In the genomic region with DNA sequence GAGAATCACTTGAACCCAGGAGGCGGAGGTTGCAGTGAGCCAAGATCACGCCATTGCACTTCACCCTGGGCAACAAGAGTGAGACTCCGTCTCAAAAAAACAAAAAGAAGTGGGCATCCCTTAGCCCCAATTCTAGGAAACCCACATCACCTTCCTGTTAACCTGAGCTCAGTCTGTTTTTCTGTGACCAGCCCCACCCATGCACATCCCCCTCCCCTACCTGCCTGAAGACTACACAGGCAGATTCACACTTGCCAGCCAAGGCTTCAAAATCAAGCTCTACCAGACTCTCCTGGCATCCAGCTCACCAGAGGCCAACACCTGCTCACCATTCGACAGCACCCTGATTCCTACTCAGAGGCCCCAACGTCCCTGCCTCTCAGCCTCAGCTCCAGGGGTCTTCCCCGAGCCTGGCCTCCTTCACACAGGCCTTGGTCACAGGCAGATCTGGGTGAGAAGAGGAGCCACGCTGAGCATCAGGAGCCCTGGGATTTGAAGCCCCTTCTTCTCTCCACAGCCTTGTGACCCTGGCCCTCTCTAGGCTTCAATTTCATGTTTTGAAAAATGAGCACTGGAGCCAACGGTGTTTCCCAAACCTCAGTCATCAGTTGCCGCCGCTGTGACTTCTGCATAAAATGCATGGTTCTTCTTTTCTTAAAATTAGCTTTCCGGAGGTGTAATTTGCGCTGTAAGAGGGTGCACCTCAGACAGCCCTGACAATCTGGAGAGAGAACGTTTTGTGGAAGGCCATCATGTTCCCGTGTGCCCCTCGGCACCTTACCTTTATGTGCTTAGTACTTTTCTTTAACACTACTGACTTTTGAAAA, we compare ENCODE assay signal across 20 cellular contexts. TPM values are rescaled to one million over a fixed set of nuclear protein-coding genes. Genes with fewer than 3 reads are reported as not detected.
DNase-seq lines count a peak whose midpoint lies in the region; ATAC-seq, FAIRE-seq and TF ChIP-seq lines count a peak whose summit lies in the region.
"Had no signal": no experiment of that assay in that cellular context is flagged by ENCODE, and none has a peak within 500 bp of the region (broad histone marks: within the 10 kb centered on the region; RNA-seq: fewer than 3 reads in every experiment).

No MANE protein-coding gene starts in this region.

- peaks cover 8% of the 10 kb centered on the region for H3K36me3 ChIP-seq in CD4-positive, CD25-positive, alpha-beta regulatory T cell (ENCODE audit: control insufficient read depth, insufficient read depth, low read length)
- H3K36me3 ChIP-seq in GM12878 (ENCODE audit: control insufficient read depth in 2 of 2, insufficient read depth in 2 of 2, low read length in 1 of 2): no peaks in the 10 kb centered on the region

- DNase-seq in activated effector memory CD4-positive, alpha-beta T cell treated with Interleukin-2 at 50 U/mL for 16 hours: peak; percentile 33
- DNase-seq in activated effector memory CD4-positive, alpha-beta T cell treated with anti-CD3 and anti-CD28 coated beads, Interleukin-2, amount 50 U/mL, for 16 hours: no peak
- DNase-seq in CD4-positive, CD25-positive, alpha-beta regulatory T cell: peak in 2 of 3 donors; percentile 37 to 93
- DNase-seq in GM12878 (ENCODE audit: low read depth, low spot score) (no peak), mucosa of gallbladder (ENCODE audit: low spot score) (no peak), NCI-H1105 (lab: John Stamatoyannopoulos, UW) (no peak), AG08396 (ENCODE audit: low spot score) (no peak)
- DNase-seq: AML-193; CD8-positive, alpha-beta T cell; DND-41; GDM1; HFFc6; KG1; NCI-H1105 treated with DMSO at 0.1 percent for 48 hours; NCI-H187; NCI-H446; PC-3 had no signal

- TF ChIP-seq CTCF in GM12878 (IDR thresholded peaks at IDR 0.05 in 2 of 3, conservative IDR thresholded peaks at IDR 0.05 in 1 of 3; ENCODE audit: control insufficient read depth in 2 of 3, extremely low read depth in 1 of 3, insufficient read depth in 1 of 3, low read depth in 3 of 3, low read length in 3 of 3): no peak

- intact Hi-C loops in GM12878 (cut with micrococcal nuclease; ENCODE audit: unreplicated experiment): no loop called here

- 57% methylated on average over 15 of the region's 15 CpGs for WGBS in GM12878 (ENCODE audit: insufficient coverage, insufficient replicate concordance, low lambda C conversion rate, missing lambda C conversion rate)

- peaks cover 9% of the 10 kb centered on the region for H3K36me3 Mint-ChIP-seq in CD4-positive, CD25-positive, alpha-beta regulatory T cell
- peaks cover 28% of the 10 kb centered on the region for H3K36me3 Mint-ChIP-seq in T-helper 1 cell treated with Interleukin-12 subunit alpha and Interleukin-12 subunit beta and Interleukin-4 antibody, amounts not matched to agents 30 μg/mL and 1 μg/mL, for 36 hours (ENCODE audit: low read depth)
- H3K36me3 Mint-ChIP-seq: CD8-positive, alpha-beta T cell had no signal

- peaks cover 0 to 72% (median 30%) of the 10 kb centered on the region in 4 donors for H3K4me1 Mint-ChIP-seq in CD4-positive, CD25-positive, alpha-beta regulatory T cell
- H3K4me1 Mint-ChIP-seq in T-helper 1 cell treated with Interleukin-12 subunit alpha and Interleukin-12 subunit beta and Interleukin-4 antibody, amounts not matched to agents 30 μg/mL and 1 μg/mL, for 36 hours (ENCODE audit: low read depth): peaks cover 44% of the 10 kb centered on the region

- no peak for TF ChIP-seq POLR2A in GM12878 (IDR thresholded peaks at IDR 0.05; ENCODE audit: low read depth, low read length)

- H3K9me3 Mint-ChIP-seq in CD4-positive, CD25-positive, alpha-beta regulatory T cell: peaks cover 0 to 1% (median 0%) of the 10 kb centered on the region in 7 donors
- no peaks in the 10 kb centered on the region for H3K9me3 Mint-ChIP-seq in T-helper 1 cell treated with Interleukin-12 subunit alpha and Interleukin-12 subunit beta and Interleukin-4 antibody, amounts not matched to agents 30 μg/mL and 1 μg/mL, for 36 hours
- H3K9me3 Mint-ChIP-seq: CD8-positive, alpha-beta T cell had no signal

- POLR2A ChIA-PET in GM12878 (lab: Charles Lee): interaction anchor here (0.6 to 3.6 kb wide), 4 partner anchors 24 to 75 kb away, joined by 3 to 19 read pairs (median 4); no protein-coding TSS in a partner anchor

- SMC1A ChIA-PET in GM12878 (lab: Charles Lee; ENCODE audit: uncharacterized antibody, unreplicated experiment): interaction anchor here (0.9 to 2.2 kb wide), 7 partner anchors 8 to 171 kb away, joined by 3 to 8 read pairs (median 3); no protein-coding TSS in a partner anchor

- H3K9ac ChIP-seq in GM12878 (ENCODE audit: control insufficient read depth, insufficient read depth, low read length): no peak overlapping the region; the same call in 1 of the 2 replicates

- H3K4me3 ChIP-seq in CD4-positive, CD25-positive, alpha-beta regulatory T cell (ENCODE audit: low read depth, low read length): peak overlapping the region; percentile 10
- H3K4me3 ChIP-seq in GM12878: no peak overlapping the region

- H3K27me3 ChIP-seq in CD4-positive, CD25-positive, alpha-beta regulatory T cell (ENCODE audit: control insufficient read depth, insufficient read depth, low read length): no peaks in the 10 kb centered on the region
- H3K27me3 ChIP-seq in GM12878 (replicated peaks in 1 of 2; ENCODE audit: control insufficient read depth in 2 of 2, insufficient read depth in 2 of 2, low read length in 1 of 2): no peaks in the 10 kb centered on the region

- CTCF ChIA-PET in GM12878 (lab: Yijun Ruan, JAX): interaction anchor here (0.7 to 3.2 kb wide), 6 partner anchors 18 to 98 kb away, joined by 3 to 16 read pairs (median 4); no protein-coding TSS in a partner anchor

- TF ChIP-seq EP300 in GM12878 (IDR thresholded peaks at IDR 0.05; ENCODE audit: borderline replicate concordance in 1 of 2, control insufficient read depth in 1 of 2, low read depth in 2 of 2, low read length in 2 of 2): no peak

- peak; percentile 87 to 96 for ATAC-seq in CD4-positive, CD25-positive, alpha-beta regulatory T cell (ENCODE audit: low read depth in 2 of 2)
- peak; percentile 74 for ATAC-seq in GM12878
- ATAC-seq: CD8-positive, alpha-beta T cell; PC-3 had no signal

- RAD21 ChIA-PET in GM12878 (lab: Charles Lee; ENCODE audit: unreplicated experiment): interaction anchor here (0.7 to 2.3 kb wide), 7 partner anchors 19 to 47 kb away, joined by 3 to 9 read pairs (median 3); a partner anchor contains a TSS

- no peaks in the 10 kb centered on the region for H3K9me3 ChIP-seq in CD4-positive, CD25-positive, alpha-beta regulatory T cell (ENCODE audit: control insufficient read depth in 2 of 2, low read length in 2 of 2)
- H3K9me3 ChIP-seq in GM12878 (replicated peaks; ENCODE audit: control insufficient read depth, insufficient read depth, low read length): no peaks in the 10 kb centered on the region

- no peaks in the 10 kb centered on the region for H4K20me1 ChIP-seq in GM12878 (ENCODE audit: control insufficient read depth, insufficient read depth)

- no peaks in the 10 kb centered on the region for H3K79me2 ChIP-seq in GM12878 (ENCODE audit: control insufficient read depth, insufficient read depth, low read length)

- H3K4me2 ChIP-seq in GM12878 (ENCODE audit: control insufficient read depth, insufficient read depth): no peak overlapping the region

- peak overlapping the region; percentile 76 to 84 (median 83) for H3K27ac Mint-ChIP-seq in CD4-positive, CD25-positive, alpha-beta regulatory T cell
- peak overlapping the region; percentile 60 for H3K27ac Mint-ChIP-seq in T-helper 1 cell treated with Interleukin-12 subunit alpha and Interleukin-12 subunit beta and Interleukin-4 antibody, amounts not matched to agents 30 μg/mL and 1 μg/mL, for 36 hours
- H3K27ac Mint-ChIP-seq: CD8-positive, alpha-beta T cell; HFFc6 had no signal

- peaks cover 44% of the 10 kb centered on the region for H3K4me1 ChIP-seq in CD4-positive, CD25-positive, alpha-beta regulatory T cell (ENCODE audit: control insufficient read depth, insufficient read depth, low read length, poor library complexity, severe bottlenecking)
- peaks cover 21% of the 10 kb centered on the region for H3K4me1 ChIP-seq in GM12878 (ENCODE audit: control insufficient read depth, insufficient read depth, low read length)

- BruUV-seq in GM12878 (replicated peaks; lab: Mats Ljungman, UMichigan): no TSS peak

- TF ChIP-seq RAD21 in GM12878 (IDR thresholded peaks at IDR 0.05; ENCODE audit: insufficient read depth, low read depth, low read length): no peak

- H2AFZ ChIP-seq in GM12878 (ENCODE audit: control insufficient read depth, low read depth, low read length): peak overlapping the region; percentile 15

- H3K4me3 Mint-ChIP-seq in CD4-positive, CD25-positive, alpha-beta regulatory T cell: peak overlapping the region; percentile 45 to 78 (median 62)
- H3K4me3 Mint-ChIP-seq in T-helper 1 cell treated with Interleukin-12 subunit alpha and Interleukin-12 subunit beta and Interleukin-4 antibody, amounts not matched to agents 30 μg/mL and 1 μg/mL, for 36 hours: peak overlapping the region; percentile 2
- H3K4me3 Mint-ChIP-seq: CD8-positive, alpha-beta T cell; HFFc6 had no signal

- no peak for FAIRE-seq in GM12878 (lab: Jason Lieb, UNC)

- no peaks in the 10 kb centered on the region for H3K27me3 Mint-ChIP-seq in CD4-positive, CD25-positive, alpha-beta regulatory T cell
- no peaks in the 10 kb centered on the region for H3K27me3 Mint-ChIP-seq in T-helper 1 cell treated with Interleukin-12 subunit alpha and Interleukin-12 subunit beta and Interleukin-4 antibody, amounts not matched to agents 30 μg/mL and 1 μg/mL, for 36 hours (ENCODE audit: low read depth)

- H3K27ac ChIP-seq in CD4-positive, CD25-positive, alpha-beta regulatory T cell (ENCODE audit: insufficient read depth, low read length, poor library complexity, severe bottlenecking): peak overlapping the region; percentile 30
- H3K27ac ChIP-seq in GM12878 (ENCODE audit: control insufficient read depth, insufficient read depth): peak overlapping the region; percentile 42

- in situ Hi-C loops in GM12878 (cut with MboI): no loop called here

RNA-seq across cellular contexts. Expression of a gene that starts 47.3 kb away (rescaled TPM):
- 39.7 TPM for total RNA-seq in CD4-positive, CD25-positive, alpha-beta regulatory T cell
- polyA plus RNA-seq in CD4-positive, CD25-positive, alpha-beta regulatory T cell: 10 to 100 TPM; 18.7 to 33.7 (median 26.3) TPM
- total RNA-seq in GM12878 (2013; cell fraction: nucleolus; rRNA removed): 21.3 and 27.7 TPM in 2 replicates
- total RNA-seq in GM12878 (2014; rRNA removed): 12.4 and 15.1 TPM in 2 replicates
- total RNA-seq in GM12878 (2014; rRNA removed; fragmentation: Illumina TruSeq; extraction: Trizol): 8.7 and 9.5 TPM in 2 replicates
- total RNA-seq in GM12878 (2021): 14.2 and 15.0 TPM in 2 replicates
- polyA plus RNA-seq in GM12878 (2011; ENCODE audit: low read depth): 5.9 TPM
- 16.7 and 20.3 TPM in 2 replicates for polyA plus RNA-seq in GM12878 (2011; rRNA removed)
- polyA plus RNA-seq in GM12878 (2011; cell fraction: cytosol; rRNA removed): 12.9 and 19.9 TPM in 2 replicates
- 22.6 and 29.3 TPM in 2 replicates for polyA plus RNA-seq in GM12878 (2011; cell fraction: nucleus; rRNA removed)
- 8.7 and 10.8 TPM in 2 replicates for polyA plus RNA-seq in GM12878 (2012)
- polyA plus RNA-seq in GM12878 (2014; fragmentation: Illumina TruSeq; extraction: Trizol): 7.2 and 9.8 TPM in 2 replicates
- polyA plus RNA-seq in GM12878 (2014; fragmentation: Nextera tagmentation; extraction: Ambion mirVana): 1 to 10 TPM in 1 of 2 experiments, under 1 TPM in 1; 0.52 to 1.6 TPM
- polyA plus RNA-seq in GM12878 (2014; rRNA removed): 11.8 and 12.2 TPM in 2 replicates
- 10 to 100 TPM; 15.9 to 16.6 TPM for polyA plus RNA-seq in GM12878 (2016; fragmentation: Nextera tagmentation; extraction: Ambion mirVana)
- polyA minus RNA-seq in GM12878 (2011; rRNA and poly(A)+ RNA removed): 6.1 and 12.1 TPM in 2 replicates
- polyA minus RNA-seq in GM12878 (2011; cell fraction: cytosol; rRNA and poly(A)+ RNA removed): 5.9 and 6.0 TPM in 2 replicates
- polyA minus RNA-seq in GM12878 (2011; cell fraction: nucleus; rRNA and poly(A)+ RNA removed): 11.4 and 21.7 TPM in 2 replicates
- 0.37 TPM for total RNA-seq in mucosa of gallbladder
- total RNA-seq: A673, HFFc6, MCF 10A had no signal

Comparison
In these comparisons a context has a peak if more than half of its experiments do, and no peak if none do; other contexts are left out.
1. DNase-seq: peak in activated effector memory CD4-positive, alpha-beta T cell treated with Interleukin-2 at 50 U/mL for 16 hours (single experiment) and CD4-positive, CD25-positive, alpha-beta regulatory T cell (2 of 3); none in activated effector memory CD4-positive, alpha-beta T cell treated with anti-CD3 and anti-CD28 coated beads, Interleukin-2, amount 50 U/mL, for 16 hours (single experiment), GM12878 (single experiment), mucosa of gallbladder (single experiment), NCI-H1105 (single experiment) and AG08396 (single experiment).